21 cellular contexts compared by ENCODE assay signal in genomic region chr10:128734161-128734560, GRCh38.
"Had no signal": no experiment of that assay in that cellular context is flagged by ENCODE, and none has a peak within 500 bp of the region (broad histone marks: within the 10 kb centered on the region; RNA-seq: fewer than 3 reads in every experiment).

No MANE protein-coding gene starts in this region.

- H3K4me2 ChIP-seq: SK-N-SH had no signal

- H3K9ac ChIP-seq: SK-N-SH had no signal

- ATAC-seq: activated CD8-positive, alpha-beta T cell treated with anti-CD3 and anti-CD28 coated beads for 36 hours; activated naive CD4-positive, alpha-beta T cell treated with anti-CD3 and anti-CD28 coated beads, Interleukin-2, amount 50 U/mL, for 72 hours; body of pancreas; Panc1 had no signal

- H3K9me3 ChIP-seq: adrenal gland, body of pancreas, breast epithelium, SK-N-SH had no signal

- H3K27ac ChIP-seq: adrenal gland, body of pancreas, breast epithelium, SJSA1 had no signal

- H3K27me3 ChIP-seq: adrenal gland, body of pancreas, SJSA1 had no signal

- DNase-seq: activated CD4-positive, alpha-beta T cell treated with anti-CD3 and anti-CD28 coated beads, Interleukin-2, amount 10 ng/mL, durations not matched to agents 24 days and 14 days; activated CD4-positive, alpha-beta T cell treated with anti-CD3 and anti-CD28 coated beads, Interleukin-2, amount 50 U/mL, for 4 hours; activated CD8-positive, alpha-beta T cell treated with anti-CD3 and anti-CD28 coated beads for 36 hours; activated gamma-delta T cell treated with Interleukin-2 at 50 U/mL for 16 hours; activated naive CD4-positive, alpha-beta T cell treated with anti-CD3 and anti-CD28 coated beads for 36 hours; activated T-cell treated with anti-CD3 and anti-CD28 coated beads, Interleukin-2, amount 50 U/mL, for 1 hour; adrenal gland; body of pancreas; MM.1S; NCI-H1092; NCI-H1436 treated with DMSO at 0.1 percent for 48 hours; NCI-H1694 treated with DMSO at 0.1 percent for 48 hours; NCI-H2029; NCI-H345; NCI-H524 treated with DMSO at 0.1 percent for 48 hours; SHP77; SK-N-SH had no signal

- H3K4me3 ChIP-seq: adrenal gland, body of pancreas, breast epithelium, SJSA1 had no signal

- H3K36me3 ChIP-seq: adrenal gland, breast epithelium, SJSA1 had no signal

- H3K4me1 ChIP-seq: adrenal gland, body of pancreas, breast epithelium, SJSA1 had no signal
